Comparison of ENCODE assay signal across 13 cellular contexts in the genomic region with DNA sequence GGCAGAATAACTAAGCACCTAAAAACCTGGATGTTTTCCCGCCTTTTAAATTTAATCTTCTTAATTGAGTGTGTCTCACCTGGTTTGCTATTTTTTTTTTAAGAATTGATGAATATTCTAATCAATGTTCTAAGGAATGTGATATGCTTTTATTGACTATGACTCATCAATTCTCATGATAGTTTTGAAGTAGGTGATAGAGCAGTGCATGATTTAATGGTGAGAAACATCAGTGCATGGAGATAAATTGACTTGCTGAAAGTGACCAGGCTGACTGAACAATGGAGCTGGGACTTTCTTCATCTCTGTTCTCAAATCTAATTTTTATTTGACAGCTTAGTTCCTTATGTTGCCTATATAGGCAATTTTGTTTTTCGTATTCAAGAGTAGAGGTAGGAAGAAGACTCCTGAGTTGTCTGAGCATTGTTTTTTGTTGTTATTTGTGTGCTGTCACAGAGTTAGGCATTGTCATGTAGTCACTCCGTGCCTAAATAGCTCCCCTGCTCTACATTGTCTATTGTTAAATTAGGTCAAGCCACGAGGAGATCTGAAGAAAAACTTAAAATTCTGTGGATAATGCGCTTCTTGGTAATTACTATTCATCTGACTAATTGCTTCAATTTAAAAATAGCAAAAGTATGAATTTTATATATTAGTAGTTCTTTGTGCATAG. TPM values are rescaled to one million over a fixed set of nuclear protein-coding genes. Genes with fewer than 3 reads are reported as not detected.
"Had no signal": no experiment of that assay in that cellular context is flagged by ENCODE, and none has a peak within 500 bp of the region (broad histone marks: within the 10 kb centered on the region; RNA-seq: fewer than 3 reads in every experiment).

No MANE protein-coding gene starts in this region.

RNA-seq across cellular contexts. Expression of a gene that starts 59.0 kb away (rescaled TPM):
- total RNA-seq: activated B cell treated with CpG ODN at 0.5 μM for 24 hours; activated CD4-positive, alpha-beta T cell treated with anti-CD3 and anti-CD28 coated beads, Interleukin-2, amount 10 ng/mL, durations not matched to agents 24 days and 14 days; activated CD8-positive, alpha-beta memory T cell treated with anti-CD3 and anti-CD28 coated beads for 36 hours; activated CD8-positive, alpha-beta T cell treated with anti-CD3 and anti-CD28 coated beads for 36 hours; activated T-helper 1 cell treated with anti-CD3 and anti-CD28 coated beads, Interleukin-12 subunit alpha, Interleukin-12 subunit beta, Interleukin-2, Interleukin-4 antibody, amounts not matched to agents 30 ng/mL and 10 ng/mL and 1 ng/mL, durations not matched to agents 14 hours and 24 hours and 36 hours; bronchial epithelial cell; cerebellum; LHCN-M2; NCI-H460; Peyer's patch; Right ventricle myocardium inferior; SK-MEL-5; T-cell had no signal
